21 cellular contexts compared by ENCODE assay signal in the genomic region with DNA sequence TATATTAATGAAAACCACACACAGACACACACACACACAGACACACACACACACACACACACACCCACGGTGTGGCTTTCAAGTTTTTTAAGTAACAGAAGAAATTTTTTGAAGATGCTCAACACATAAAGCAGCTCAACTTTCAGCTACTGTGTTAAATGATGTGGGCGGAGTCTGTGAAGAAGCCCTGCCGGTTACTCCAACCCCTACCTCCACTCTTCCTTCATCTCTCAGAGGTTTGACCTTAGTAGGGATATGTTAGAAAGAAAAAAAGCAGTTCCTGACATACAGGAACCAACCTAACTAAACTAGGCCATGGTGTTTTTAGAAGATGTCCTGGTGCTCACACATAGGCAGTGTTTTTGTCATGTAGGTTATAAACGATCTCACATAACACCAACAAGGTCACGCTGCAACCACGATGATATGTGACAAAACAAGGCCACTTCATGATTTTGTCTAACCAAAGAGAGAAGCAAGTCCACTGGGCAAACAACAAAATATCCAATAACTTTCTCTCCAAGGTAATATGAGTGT.
DNase-seq lines count a peak whose midpoint lies in the region; ATAC-seq and TF ChIP-seq lines count a peak whose summit lies in the region.
"Had no signal": no experiment of that assay in that cellular context is flagged by ENCODE, and none has a peak within 500 bp of the region (broad histone marks: within the 10 kb centered on the region; RNA-seq: fewer than 3 reads in every experiment).

No MANE protein-coding gene starts in this region.

- peak in 1 of 3 donors; percentile 4 for DNase-seq in CD4-positive, CD25-positive, alpha-beta regulatory T cell
- no peak for DNase-seq in CD4-positive, alpha-beta T cell
- DNase-seq in T-cell, result peak in 9 of 34 experiments; percentile 0 to 6 (median 1)
- no peak for DNase-seq in naive thymus-derived CD8-positive, alpha-beta T cell
- no peak for DNase-seq in esophagus muscularis mucosa (ENCODE audit: extremely low spot score)
- DNase-seq in NK-92 treated with Interleukin-12 subunit alpha and Interleukin-12 subunit beta, amount 100 ng/mL, for 24 hours (lab: John Stamatoyannopoulos, UW), result no peak
- DNase-seq in body of pancreas, result no peak
- DNase-seq: ACHN, AML-193, DMS153, GOT3, MV-4-11, NCI-H1694 treated with DMSO at 0.1 percent for 48 hours, NCI-H510A, NCI-H748 treated with DMSO at 0.1 percent for 48 hours, OCI-M1, SHP77, SK-N-SH had no signal

- H3K9me3 Mint-ChIP-seq in CD4-positive, CD25-positive, alpha-beta regulatory T cell, result peaks cover 0 to 8% (median 2%) of the 10 kb centered on the region in 7 donors
- H3K9me3 Mint-ChIP-seq in CD4-positive, alpha-beta T cell, result peaks cover 2% of the 10 kb centered on the region
- H3K9me3 Mint-ChIP-seq in T-cell, result peaks cover 6 to 19% (median 10%) of the 10 kb centered on the region in 3 donors
- peaks cover 0 to 32% (median 24%) of the 10 kb centered on the region in 9 donors for H3K9me3 Mint-ChIP-seq in naive thymus-derived CD8-positive, alpha-beta T cell

- 72% methylated on average over 6 of the region's 6 CpGs for WGBS in esophagus muscularis mucosa
- 56 to 63% methylated on average over 6 of the region's 6 CpGs for WGBS in body of pancreas, 2 donors

- TF ChIP-seq POLR2A in esophagus muscularis mucosa (IDR thresholded peaks at IDR 0.05; ENCODE audit: low read depth) (no peak), body of pancreas (IDR thresholded peaks at IDR 0.05) (no peak)

- no peaks in the 10 kb centered on the region for H3K27me3 ChIP-seq in CD4-positive, CD25-positive, alpha-beta regulatory T cell (ENCODE audit: control insufficient read depth, insufficient read depth, low read length)
- no peaks in the 10 kb centered on the region for H3K27me3 ChIP-seq in CD4-positive, alpha-beta T cell (ENCODE audit: control insufficient read depth, insufficient read depth, low read length)
- no peaks in the 10 kb centered on the region for H3K27me3 ChIP-seq in esophagus muscularis mucosa
- no peaks in the 10 kb centered on the region for H3K27me3 ChIP-seq in body of pancreas

- H3K27ac Mint-ChIP-seq in CD4-positive, CD25-positive, alpha-beta regulatory T cell, result peak overlapping the region in 2 of 3 donors; percentile 1 to 21
- peak overlapping the region; percentile 3 for H3K27ac Mint-ChIP-seq in CD4-positive, alpha-beta T cell
- H3K27ac Mint-ChIP-seq in T-cell, result peak overlapping the region; percentile 18 to 79
- H3K27ac Mint-ChIP-seq in naive thymus-derived CD8-positive, alpha-beta T cell, result peak overlapping the region in 8 of 10 donors; percentile 45 to 74 (median 61)

- CTCF ChIA-PET in CD4-positive, alpha-beta T cell (lab: Charles Lee), result no interaction called here
- CTCF ChIA-PET in T-cell (lab: Charles Lee), result interaction anchor here in 1 of 2 donors (0.5 to 2.1 kb wide), 2 partner anchors 12 to 86 kb away, joined by 4 to 5 read pairs; no protein-coding TSS in a partner anchor

- intact Hi-C loops in CD4-positive, alpha-beta T cell (cut with DNase I, micrococcal nuclease), result no loop called here
- intact Hi-C loops in esophagus muscularis mucosa (cut with DNase I) (no loop called here), body of pancreas (cut with DNase I) (no loop called here)

- peaks cover 7% of the 10 kb centered on the region for H3K36me3 Mint-ChIP-seq in CD4-positive, CD25-positive, alpha-beta regulatory T cell
- peaks cover 13% of the 10 kb centered on the region for H3K36me3 Mint-ChIP-seq in CD4-positive, alpha-beta T cell (ENCODE audit: low read depth)
- H3K36me3 Mint-ChIP-seq in T-cell, result peaks cover 9% of the 10 kb centered on the region
- peaks cover 0 to 28% (median 16%) of the 10 kb centered on the region in 3 donors for H3K36me3 Mint-ChIP-seq in naive thymus-derived CD8-positive, alpha-beta T cell

- H3K4me1 ChIP-seq in CD4-positive, CD25-positive, alpha-beta regulatory T cell (ENCODE audit: control insufficient read depth, insufficient read depth, low read length, poor library complexity, severe bottlenecking), result peaks cover 8% of the 10 kb centered on the region
- H3K4me1 ChIP-seq in esophagus muscularis mucosa (no peaks in the 10 kb centered on the region), body of pancreas (no peaks in the 10 kb centered on the region)

- POLR2A ChIA-PET in CD4-positive, alpha-beta T cell (lab: Charles Lee), result interaction anchor here (0.6 kb wide), 1 partner anchor 41 kb away, joined by 3 read pairs; no protein-coding TSS in a partner anchor
- POLR2A ChIA-PET in T-cell (lab: Charles Lee), result no interaction called here
- POLR2A ChIA-PET in naive thymus-derived CD8-positive, alpha-beta T cell (lab: Charles Lee), result no interaction called here

- no peaks in the 10 kb centered on the region for H3K36me3 ChIP-seq in CD4-positive, CD25-positive, alpha-beta regulatory T cell (ENCODE audit: control insufficient read depth, insufficient read depth, low read length)
- H3K36me3 ChIP-seq in esophagus muscularis mucosa (no peaks in the 10 kb centered on the region), body of pancreas (replicated peaks in 1 of 2; ENCODE audit: insufficient read depth in 1 of 2, low read depth in 2 of 2) (no peaks in the 10 kb centered on the region)

- TF ChIP-seq EP300 in esophagus muscularis mucosa (IDR thresholded peaks at IDR 0.05), result no peak

- TF ChIP-seq CTCF in CD4-positive, alpha-beta T cell (IDR thresholded peaks at IDR 0.05), result no peak
- TF ChIP-seq CTCF in esophagus muscularis mucosa (IDR thresholded peaks at IDR 0.05), result no peak
- TF ChIP-seq CTCF in body of pancreas (IDR thresholded peaks at IDR 0.05), result no peak

- H3K27ac ChIP-seq in CD4-positive, CD25-positive, alpha-beta regulatory T cell (ENCODE audit: insufficient read depth, low read length, poor library complexity, severe bottlenecking), result no peak overlapping the region
- no peak overlapping the region for H3K27ac ChIP-seq in CD4-positive, alpha-beta T cell (ENCODE audit: low read depth, low read length)
- H3K27ac ChIP-seq in esophagus muscularis mucosa (replicated peaks in 1 of 4) (no peak overlapping the region), body of pancreas (no peak overlapping the region)
- H3K27ac ChIP-seq: C4-2B had no signal

- peak overlapping the region in 2 of 4 donors; percentile 11 to 39 for H3K4me3 Mint-ChIP-seq in CD4-positive, CD25-positive, alpha-beta regulatory T cell
- H3K4me3 Mint-ChIP-seq in CD4-positive, alpha-beta T cell, result no peak overlapping the region
- H3K4me3 Mint-ChIP-seq in T-cell, result peak overlapping the region in 2 of 3 donors; percentile 28 to 44
- peak overlapping the region in 8 of 10 donors; percentile 19 to 61 (median 24) for H3K4me3 Mint-ChIP-seq in naive thymus-derived CD8-positive, alpha-beta T cell

- no peak for ATAC-seq in CD4-positive, CD25-positive, alpha-beta regulatory T cell (ENCODE audit: low read depth in 2 of 2)
- no peak for ATAC-seq in CD4-positive, alpha-beta T cell (ENCODE audit: poor library complexity)
- ATAC-seq in T-cell (replicated peaks in 1 of 4) (peak in 2 of 4 experiments; percentile 42 to 44), body of pancreas (no peak)
- ATAC-seq in naive thymus-derived CD8-positive, alpha-beta T cell, result peak in 1 of 2 donors; percentile 47
- ATAC-seq: GM12878, HCT116 had no signal

- no peaks in the 10 kb centered on the region for H3K9me3 ChIP-seq in CD4-positive, CD25-positive, alpha-beta regulatory T cell (ENCODE audit: control insufficient read depth in 2 of 2, low read length in 2 of 2)
- H3K9me3 ChIP-seq in CD4-positive, alpha-beta T cell (ENCODE audit: control insufficient read depth, low read length), result no peaks in the 10 kb centered on the region
- H3K9me3 ChIP-seq in esophagus muscularis mucosa, result peaks cover 0 to 7% (median 3%) of the 10 kb centered on the region in 4 donors
- no peaks in the 10 kb centered on the region for H3K9me3 ChIP-seq in body of pancreas
- H3K9me3 ChIP-seq: SK-N-SH had no signal

- no peaks in the 10 kb centered on the region for H3K27me3 Mint-ChIP-seq in CD4-positive, CD25-positive, alpha-beta regulatory T cell
- no peaks in the 10 kb centered on the region for H3K27me3 Mint-ChIP-seq in CD4-positive, alpha-beta T cell
- no peaks in the 10 kb centered on the region for H3K27me3 Mint-ChIP-seq in T-cell
- H3K27me3 Mint-ChIP-seq in naive thymus-derived CD8-positive, alpha-beta T cell, result no peaks in the 10 kb centered on the region

- peaks cover 7 to 18% (median 13%) of the 10 kb centered on the region in 4 donors for H3K4me1 Mint-ChIP-seq in CD4-positive, CD25-positive, alpha-beta regulatory T cell
- peaks cover 12% of the 10 kb centered on the region for H3K4me1 Mint-ChIP-seq in CD4-positive, alpha-beta T cell (ENCODE audit: low read depth)
- peaks cover 23 to 34% (median 24%) of the 10 kb centered on the region in 3 donors for H3K4me1 Mint-ChIP-seq in T-cell
- H3K4me1 Mint-ChIP-seq in naive thymus-derived CD8-positive, alpha-beta T cell, result peaks cover 7 to 28% (median 18%) of the 10 kb centered on the region in 4 donors

- peak overlapping the region; percentile 9 for H3K4me3 ChIP-seq in CD4-positive, CD25-positive, alpha-beta regulatory T cell (ENCODE audit: low read depth, low read length)
- H3K4me3 ChIP-seq in esophagus muscularis mucosa (no peak overlapping the region), body of pancreas (no peak overlapping the region)
- H3K4me3 ChIP-seq: GM12878 had no signal

Comparison
In these comparisons a context has a peak if more than half of its experiments do, and no peak if none do; other contexts are left out.
1. H3K27ac Mint-ChIP-seq: peak in every context shown above with its lines; median percentile 61 in naive thymus-derived CD8-positive, alpha-beta T cell; 48 in T-cell; 11 in CD4-positive, CD25-positive, alpha-beta regulatory T cell; 3 in CD4-positive, alpha-beta T cell.